ENCODE assay signal across 9 cellular contexts in genomic region chr7:17297243-17297642, GRCh38. TPM values are rescaled to one million over a fixed set of nuclear protein-coding genes. Genes with fewer than 3 reads are reported as not detected.
DNase-seq lines count a peak whose midpoint lies in the region; ATAC-seq and TF ChIP-seq lines count a peak whose summit lies in the region.
"Had no signal": no experiment of that assay in that cellular context is flagged by ENCODE, and none has a peak within 500 bp of the region (broad histone marks: within the 10 kb centered on the region; RNA-seq: fewer than 3 reads in every experiment).

No MANE protein-coding gene starts in this region.

- WGBS in psoas muscle, 3 donors = 43 to 46% (median 45%) methylated on average over 2 of the region's 2 CpGs

- DNase-seq in DND-41 = no peak
- no peak for DNase-seq in OCI-LY7 (ENCODE audit: low spot score)
- DNase-seq in effector memory CD8-positive, alpha-beta T cell = no peak
- DNase-seq in psoas muscle = no peak
- DNase-seq in RPMI8226 = no peak
- DNase-seq in foreskin keratinocyte = no peak
- DNase-seq: KG1 had no signal

- BruUV-seq in OCI-LY7 (replicated peaks; lab: Mats Ljungman, UMichigan) = no TSS peak

- H3K4me2 ChIP-seq in DND-41 (ENCODE audit: insufficient read depth, low read length) = peak overlapping the region; percentile 34; the same call in 1 of the 2 replicates
- H3K4me2 ChIP-seq in OCI-LY7 (ENCODE audit: low read length) = no peak overlapping the region

- no peaks in the 10 kb centered on the region for H3K9me2 ChIP-seq in OCI-LY7 (ENCODE audit: insufficient read depth, low read length)

- no peak overlapping the region for H3K9ac ChIP-seq in DND-41 (ENCODE audit: low read depth, low read length)

- H3K9me3 ChIP-seq in DND-41 (ENCODE audit: insufficient read depth, low read length, severe bottlenecking) (peaks cover 6% of the 10 kb centered on the region), OCI-LY7 (ENCODE audit: low read length) (no peaks in the 10 kb centered on the region), psoas muscle (no peaks in the 10 kb centered on the region)

- H3K4me1 ChIP-seq in DND-41 (ENCODE audit: insufficient read depth, low read length) (peaks cover 11% of the 10 kb centered on the region), OCI-LY7 (ENCODE audit: insufficient read depth, low read length, poor library complexity, severe bottlenecking) (no peaks in the 10 kb centered on the region), psoas muscle (no peaks in the 10 kb centered on the region), foreskin keratinocyte (peaks cover 20% of the 10 kb centered on the region)

- peaks cover 20 to 26% of the 10 kb centered on the region in 2 donors for H3K4me1 Mint-ChIP-seq in effector memory CD8-positive, alpha-beta T cell (ENCODE audit: low read depth in 2 of 2)

- peaks cover 2 to 13% of the 10 kb centered on the region in 2 donors for H3K9me3 Mint-ChIP-seq in effector memory CD8-positive, alpha-beta T cell

- no peaks in the 10 kb centered on the region for H3K79me2 ChIP-seq in DND-41 (ENCODE audit: insufficient read depth, low read length)
- no peaks in the 10 kb centered on the region for H3K79me2 ChIP-seq in OCI-LY7 (ENCODE audit: insufficient read depth, low read depth, low read length)

- H3K27me3 ChIP-seq in DND-41 (ENCODE audit: insufficient read depth, low read length, poor library complexity) = no peaks in the 10 kb centered on the region
- peaks cover 0 to 22% (median 7%) of the 10 kb centered on the region in 3 donors for H3K27me3 ChIP-seq in psoas muscle (ENCODE audit: insufficient read depth in 3 of 3, low read length in 2 of 3)
- no peaks in the 10 kb centered on the region for H3K27me3 ChIP-seq in foreskin keratinocyte

- H4K20me1 ChIP-seq in DND-41 (ENCODE audit: insufficient read depth, low read length) = no peaks in the 10 kb centered on the region
- H4K20me1 ChIP-seq in OCI-LY7 (ENCODE audit: insufficient read depth, low read length) = no peaks in the 10 kb centered on the region

- peak overlapping the region; percentile 92 to 94 for H3K27ac Mint-ChIP-seq in effector memory CD8-positive, alpha-beta T cell

- ATAC-seq in DND-41 (ENCODE audit: insufficient read depth, low read depth) (peak; percentile 56), psoas muscle (no peak), HG02678 (IDR thresholded peaks at IDR 0.05; ENCODE audit: unreplicated experiment) (no peak), GM18502 (IDR thresholded peaks at IDR 0.05; ENCODE audit: poor library complexity, unreplicated experiment) (no peak), foreskin keratinocyte (no peak)
- no peak for ATAC-seq in effector memory CD8-positive, alpha-beta T cell (replicated peaks)

- H2AFZ ChIP-seq in DND-41 (ENCODE audit: low read depth, low read length) (peak overlapping the region; percentile 58), OCI-LY7 (ENCODE audit: low read length) (peak overlapping the region; percentile 44; the same call in 1 of the 2 replicates)

- H3K4me3 Mint-ChIP-seq in effector memory CD8-positive, alpha-beta T cell = peak overlapping the region; percentile 94 to 98

- intact Hi-C loops in OCI-LY7 (cut with micrococcal nuclease; ENCODE audit: unreplicated experiment) = no loop called here
- intact Hi-C loops in psoas muscle (cut with DNase I) = loop anchor here in 1 of 2 donors (5.0 kb wide), 1 partner anchor 310 kb away; no protein-coding TSS in a partner anchor

- H3K36me3 ChIP-seq in DND-41 (ENCODE audit: insufficient read depth, low read length) = no peaks in the 10 kb centered on the region
- H3K36me3 ChIP-seq in OCI-LY7 (ENCODE audit: insufficient read depth, low read length) = no peaks in the 10 kb centered on the region
- no peaks in the 10 kb centered on the region for H3K36me3 ChIP-seq in psoas muscle (ENCODE audit: insufficient read depth in 1 of 2, low read depth in 1 of 2)

- H3K27ac ChIP-seq in DND-41 (ENCODE audit: low read length) (peak overlapping the region; percentile 26; the same call in 1 of the 2 replicates), OCI-LY7 (ENCODE audit: low read depth, low read length, poor library complexity, severe bottlenecking) (no peak overlapping the region), psoas muscle (peak overlapping the region; percentile 48), foreskin keratinocyte (no peak overlapping the region)

- peaks cover 17% of the 10 kb centered on the region for H3K36me3 Mint-ChIP-seq in effector memory CD8-positive, alpha-beta T cell (ENCODE audit: insufficient read depth)

- CTCF ChIA-PET in OCI-LY7 (lab: Charles Lee; ENCODE audit: unreplicated experiment) = no interaction called here

- no peak for TF ChIP-seq CTCF in DND-41 (IDR thresholded peaks at IDR 0.05; ENCODE audit: borderline replicate concordance, extremely low read depth, low read length, poor library complexity, severe bottlenecking)
- no peak for TF ChIP-seq CTCF in OCI-LY7 (conservative IDR thresholded peaks at IDR 0.05; ENCODE audit: low read length)
- TF ChIP-seq CTCF in psoas muscle (IDR thresholded peaks at IDR 0.05) = no peak
- TF ChIP-seq CTCF in foreskin keratinocyte (conservative IDR thresholded peaks at IDR 0.05) = no peak

- no peaks in the 10 kb centered on the region for H3K27me3 Mint-ChIP-seq in effector memory CD8-positive, alpha-beta T cell

- 0 out of 4 replicates have a peak overlapping the region, but pooled peaks of 1 of the 2 experiments have one; percentile 7 for H3K4me3 ChIP-seq in DND-41 (ENCODE audit: low read depth in 1 of 2, low read length in 2 of 2)
- no peak overlapping the region for H3K4me3 ChIP-seq in OCI-LY7 (ENCODE audit: low read depth, low read length, poor library complexity, severe bottlenecking)
- no peak overlapping the region for H3K4me3 ChIP-seq in psoas muscle

- POLR2A ChIA-PET in OCI-LY7 (lab: Charles Lee) = interaction anchor here (0.7 kb wide), 1 partner anchor 1174 kb away, joined by 3 read pairs; no protein-coding TSS in a partner anchor

RNA-seq across cellular contexts. Expression of gene AHR, which starts 1.2 kb away (rescaled TPM):
- not detected in 2 replicates for total RNA-seq in OCI-LY7 (2014; rRNA removed; shearing (Covaris generic))
- total RNA-seq in OCI-LY7 (2022) = not detected in 2 replicates
- total RNA-seq in psoas muscle = 1 to 10 TPM; 3.8 to 9.2 (median 6.9) TPM
- 1 to 10 TPM; 1.4 to 2.1 (median 1.5) TPM for polyA plus RNA-seq in psoas muscle
- total RNA-seq in foreskin keratinocyte = 18.4 and 26.0 TPM in 2 replicates
- polyA plus RNA-seq in foreskin keratinocyte = 1.6 and 2.8 TPM in 2 replicates

Comparison
In these comparisons a context has a peak if more than half of its experiments do, and no peak if none do; other contexts are left out.
1. H3K27ac ChIP-seq: peak in DND-41 (single experiment) and psoas muscle (single experiment); none in OCI-LY7 (single experiment) and foreskin keratinocyte (single experiment).
2. RNA of gene AHR, which starts 1.2 kb away (total RNA-seq): 18.4 to 26.0 TPM in foreskin keratinocyte and 3.8 to 9.2 TPM in psoas muscle; not detected in OCI-LY7; every median in the first group is over 4 times any median in the second.